25 cellular contexts compared by ENCODE assay signal in genomic region chr6:119938752-119939151, GRCh38.
"Had no signal": no experiment of that assay in that cellular context is flagged by ENCODE, and none has a peak within 500 bp of the region (broad histone marks: within the 10 kb centered on the region; RNA-seq: fewer than 3 reads in every experiment).

No MANE protein-coding gene starts in this region.

- DNase-seq: effector CD8-positive, alpha-beta T cell; endodermal cell; foreskin fibroblast; heart left ventricle; kidney; left lung; mesenchymal stem cell; mucosa of descending colon; naive thymus-derived CD4-positive, alpha-beta T cell; right lobe of liver; small intestine; stimulated activated CD4-positive, alpha-beta T cell treated with anti-CD3 and anti-CD28 coated beads, Interleukin-15, amount 100 ng/mL, for 24 hours; stimulated activated CD4-positive, alpha-beta T cell treated with anti-CD3 and anti-CD28 coated beads, Interleukin-2, amount 100 ng/mL, for 48 hours; stimulated activated naive CD4-positive, alpha-beta T cell; stimulated activated naive CD8-positive, alpha-beta T cell treated with anti-CD3 and anti-CD28 coated beads, Interleukin-15, amount 100 ng/mL, for 72 hours; transverse colon; upper lobe of right lung; uterus had no signal

- ATAC-seq: esophagus mucosa; gastroesophageal sphincter; heart left ventricle; left lung; mucosa of descending colon; naive thymus-derived CD4-positive, alpha-beta T cell; right lobe of liver; stimulated activated naive CD8-positive, alpha-beta T cell treated with anti-CD3 and anti-CD28 coated beads, Interleukin-15, amount 100 ng/mL, for 72 hours; upper lobe of right lung had no signal

- H3K9me3 ChIP-seq: mucosa of descending colon, right lobe of liver, suprapubic skin, transverse colon, upper lobe of right lung, uterus had no signal

- H3K36me3 ChIP-seq: gastroesophageal sphincter, heart left ventricle, left lung, neural progenitor cell, right lobe of liver, suprapubic skin, transverse colon, upper lobe of right lung, uterus had no signal

- H3K4me3 ChIP-seq: gastroesophageal sphincter, heart left ventricle, hepatocyte, left lung, mucosa of descending colon, neural progenitor cell, right lobe of liver, suprapubic skin, transverse colon, upper lobe of right lung, uterus had no signal

- FAIRE-seq: kidney, small intestine had no signal

- H3K4me1 ChIP-seq: gastroesophageal sphincter, left lung, neural progenitor cell, parathyroid adenoma, right lobe of liver, suprapubic skin, transverse colon, upper lobe of right lung, uterus had no signal

- H3K27ac ChIP-seq: epithelial cell of prostate, gastroesophageal sphincter, heart left ventricle, hepatocyte, left lung, neural progenitor cell, parathyroid adenoma, right lobe of liver, suprapubic skin, transverse colon, upper lobe of right lung, uterus had no signal

- H3K27me3 ChIP-seq: gastroesophageal sphincter, heart left ventricle, hepatocyte, left lung, neural progenitor cell, right lobe of liver, suprapubic skin, transverse colon, upper lobe of right lung, uterus had no signal
